In genomic region chr12:22628228-22628627, GRCh38 we compare ENCODE assay signal across 9 cellular contexts. TPM values are rescaled to one million over a fixed set of nuclear protein-coding genes. Genes with fewer than 3 reads are reported as not detected.
A peak's percentile ranks its signal among the peaks of the same experiment; 100 is the strongest.
DNase-seq lines count a peak whose midpoint lies in the region; ATAC-seq and TF ChIP-seq lines count a peak whose summit lies in the region.
"Had no signal": no experiment of that assay in that cellular context is flagged by ENCODE, and none has a peak within 500 bp of the region (broad histone marks: within the 10 kb centered on the region; RNA-seq: fewer than 3 reads in every experiment).

No MANE protein-coding gene starts in this region.

- H3K36me3 Mint-ChIP-seq in T-cell, result peaks cover 8% of the 10 kb centered on the region

- TF ChIP-seq CTCF in fibroblast of pulmonary artery (IDR thresholded peaks at IDR 0.05; ENCODE audit: low read length, missing control alignments) (no peak), gastrocnemius medialis (IDR thresholded peaks at IDR 0.05 in 4 of 5, conservative IDR thresholded peaks at IDR 0.05 in 1 of 5) (no peak)

- no peak for TF ChIP-seq POLR2A in gastrocnemius medialis (IDR thresholded peaks at IDR 0.05)

- intact Hi-C loops in gastrocnemius medialis (cut with DNase I; ENCODE audit: low total_unique reads), result no loop called here

- H3K36me3 ChIP-seq in HAP-1 (replicated peaks), result peaks cover 14% of the 10 kb centered on the region
- H3K36me3 ChIP-seq in gastrocnemius medialis, result no peaks in the 10 kb centered on the region

- no peaks in the 10 kb centered on the region for H3K9me3 Mint-ChIP-seq in T-cell

- H3K4me1 ChIP-seq in HAP-1 (peaks cover 12% of the 10 kb centered on the region), gastrocnemius medialis (peaks cover 28 to 34% of the 10 kb centered on the region in 2 donors)

- CTCF ChIA-PET in T-cell (lab: Charles Lee), result interaction anchor here (0.7 to 4.4 kb wide), 9 partner anchors 12 to 169 kb away, joined by 3 to 40 read pairs (median 5); partner anchors contain the start of gene C2CD5 (in 1 of the 2)

- in situ Hi-C loops in HAP-1 (cut with MboI; ENCODE audit: low sequenced_read_pairs), result loop anchor here (25.0 kb wide), 2 partner anchors 91 to 966 kb away; partner anchors contain the start of genes C2CD5 and LDHB
- in situ Hi-C loops in gastrocnemius medialis (cut with MboI; ENCODE audit: low sequenced_read_pairs in 4 of 4), result loop anchor here in 3 of 4 donors (5.0 to 25.0 kb wide), 3 partner anchors 83 to 566 kb away; partner anchors contain the start of gene C2CD5 (in 3 of the 3)

- peak overlapping the region; percentile 30 to 64 for H3K27ac Mint-ChIP-seq in T-cell

- POLR2A ChIA-PET in T-cell (lab: Charles Lee), result interaction anchor here in 1 of 2 donors (0.5 kb wide), 1 partner anchor 84 kb away, joined by 3 read pairs; no protein-coding TSS in a partner anchor

- peaks cover 62 to 75% (median 66%) of the 10 kb centered on the region in 3 donors for H3K4me1 Mint-ChIP-seq in T-cell

- H3K4me3 ChIP-seq in HAP-1 (peak overlapping the region; percentile 71), fibroblast of pulmonary artery (replicated peaks; ENCODE audit: low read depth, low read length) (peak overlapping the region; percentile 94), gastrocnemius medialis (no peak overlapping the region)

- H3K27me3 Mint-ChIP-seq in T-cell, result peaks cover 0 to under 1% of the 10 kb centered on the region in 2 donors

- H3K27me3 ChIP-seq in HAP-1 (ENCODE audit: low read depth) (no peaks in the 10 kb centered on the region), gastrocnemius medialis (no peaks in the 10 kb centered on the region)

- ATAC-seq in T-cell (replicated peaks in 1 of 4) (no peak), gastrocnemius medialis (no peak), HG03095 (IDR thresholded peaks at IDR 0.05; ENCODE audit: unreplicated experiment) (no peak)

- peak overlapping the region in 3 of 4 donors; percentile 3 to 98 (median 30) for H3K27ac ChIP-seq in gastrocnemius medialis

- DNase-seq in HAP-1 (ENCODE audit: low spot score in 2 of 2) (no peak), T-cell (no peak), fibroblast of pulmonary artery (ENCODE audit: low read depth) (no peak), gastrocnemius medialis (no peak), D341Med (ENCODE audit: low spot score) (no peak), SK-N-DZ (ENCODE audit: low spot score) (no peak)
- DNase-seq: activated CD4-positive, alpha-beta T cell treated with anti-CD3 and anti-CD28 coated beads, Interleukin-2, amount 50 U/mL, for 1 hour; NCI-H82 had no signal

- H3K9me3 ChIP-seq in HAP-1 (no peaks in the 10 kb centered on the region), gastrocnemius medialis (no peaks in the 10 kb centered on the region)

- peak overlapping the region; percentile 75 to 99 (median 85) for H3K4me3 Mint-ChIP-seq in T-cell

RNA-seq across cellular contexts. Expression of gene ETNK1, which starts 3.3 kb away (rescaled TPM):
- total RNA-seq in T-cell (10 to 100 TPM; 50.9 to 77.4 (median 69.9) TPM), gastrocnemius medialis (10 to 100 TPM in 1 of 4 donors, 1 to 10 TPM in 3; 6.5 to 15.1 (median 7.2) TPM)
- polyA plus RNA-seq in SK-N-DZ (2014; cell fraction: cytosol; rRNA removed), result 38.4 and 39.3 TPM in 2 replicates
- 71.3 and 77.6 TPM in 2 replicates for polyA plus RNA-seq in SK-N-DZ (2014; cell fraction: nucleus; rRNA removed)

Comparison
In these comparisons a context has a peak if more than half of its experiments do, and no peak if none do; other contexts are left out.
1. H3K4me3 ChIP-seq: peak in HAP-1 (single experiment) and fibroblast of pulmonary artery (single experiment); none in gastrocnemius medialis (0 of 4).